ENCODE assay signal across 8 cellular contexts in genomic region chr6:73519943-73520687, GRCh38. TPM values are rescaled to one million over a fixed set of nuclear protein-coding genes. Genes with fewer than 3 reads are reported as not detected.
DNase-seq lines count a peak whose midpoint lies in the region; ATAC-seq and TF ChIP-seq lines count a peak whose summit lies in the region.

No MANE protein-coding gene starts in this region.

- H2AFZ ChIP-seq in neuron (ENCODE audit: low read depth, low read length), result peak overlapping the region; percentile 100

- H3K36me3 ChIP-seq in SJSA1 (peaks cover 57% of the 10 kb centered on the region), neuron (ENCODE audit: insufficient read depth, low read length) (peaks cover 41% of the 10 kb centered on the region)

- no peaks in the 10 kb centered on the region; the same call in 1 of the 2 replicates for H3K27me3 ChIP-seq in SJSA1 (replicated peaks)
- no peaks in the 10 kb centered on the region for H3K27me3 ChIP-seq in foreskin keratinocyte
- H3K27me3 ChIP-seq in neuron (ENCODE audit: insufficient read depth, low read length), result no peaks in the 10 kb centered on the region

- H3K4me3 Mint-ChIP-seq in stimulated activated naive CD8-positive, alpha-beta T cell treated with anti-CD3 and anti-CD28 coated beads, Interleukin-15, amount 100 ng/mL, for 72 hours, result peak overlapping the region; percentile 88 to 89

- ATAC-seq in HG03432 (IDR thresholded peaks at IDR 0.05; ENCODE audit: unreplicated experiment), result peak; percentile 15
- ATAC-seq in foreskin keratinocyte, result peak; percentile 30
- ATAC-seq in stimulated activated naive CD8-positive, alpha-beta T cell treated with anti-CD3 and anti-CD28 coated beads, Interleukin-15, amount 100 ng/mL, for 72 hours, result peak; percentile 44
- ATAC-seq in HG03139 (IDR thresholded peaks at IDR 0.05; ENCODE audit: unreplicated experiment), result no peak

- peak overlapping the region; percentile 99 to 100 for H3K27ac Mint-ChIP-seq in stimulated activated naive CD8-positive, alpha-beta T cell treated with anti-CD3 and anti-CD28 coated beads, Interleukin-15, amount 100 ng/mL, for 72 hours

- H3K9me3 Mint-ChIP-seq in stimulated activated naive CD8-positive, alpha-beta T cell treated with anti-CD3 and anti-CD28 coated beads, Interleukin-15, amount 100 ng/mL, for 72 hours, result no peaks in the 10 kb centered on the region

- no peaks in the 10 kb centered on the region for H3K27me3 Mint-ChIP-seq in stimulated activated naive CD8-positive, alpha-beta T cell treated with anti-CD3 and anti-CD28 coated beads, Interleukin-15, amount 100 ng/mL, for 72 hours

- peak overlapping the region; percentile 78 for H3K4me3 ChIP-seq in SJSA1
- H3K4me3 ChIP-seq in neuron (ENCODE audit: low read length), result peak overlapping the region; percentile 86

- peaks cover 60% of the 10 kb centered on the region for H3K4me1 Mint-ChIP-seq in stimulated activated naive CD8-positive, alpha-beta T cell treated with anti-CD3 and anti-CD28 coated beads, Interleukin-15, amount 100 ng/mL, for 72 hours

- peaks cover 44% of the 10 kb centered on the region for H3K4me1 ChIP-seq in SJSA1 (replicated peaks)
- peaks cover 3% of the 10 kb centered on the region for H3K4me1 ChIP-seq in foreskin keratinocyte
- peaks cover 27% of the 10 kb centered on the region for H3K4me1 ChIP-seq in neuron (ENCODE audit: insufficient read depth, low read length)

- H3K27ac ChIP-seq in SJSA1, result peak overlapping the region; percentile 92
- H3K27ac ChIP-seq in foreskin keratinocyte, result peak overlapping the region; percentile 98

- DNase-seq in D341Med (ENCODE audit: low spot score), result peak; percentile 61
- DNase-seq in SJSA1 (ENCODE audit: low read depth in 1 of 2, low spot score in 2 of 2), result peak; percentile 83 to 85
- DNase-seq in activated gamma-delta T cell treated with anti-CD3 and anti-CD28 coated beads, Interleukin-2, amount 50 U/mL, for 16 hours (ENCODE audit: low read depth), result peak; percentile 69
- peak; percentile 47 to 77 for DNase-seq in foreskin keratinocyte
- DNase-seq in stimulated activated naive CD8-positive, alpha-beta T cell treated with anti-CD3 and anti-CD28 coated beads, Interleukin-15, amount 100 ng/mL, for 72 hours, result peak; percentile 81 to 89

- H3K9me3 ChIP-seq in SJSA1 (replicated peaks), result no peaks in the 10 kb centered on the region
- no peaks in the 10 kb centered on the region for H3K9me3 ChIP-seq in neuron (ENCODE audit: low read length)

- TF ChIP-seq CTCF in foreskin keratinocyte (conservative IDR thresholded peaks at IDR 0.05), result no peak

RNA-seq across cellular contexts. Expression of gene EEF1A1, which starts 0.7 kb away (rescaled TPM):
- 11,857 and 11,916 TPM in 2 replicates for total RNA-seq in SJSA1 (2014; rRNA removed; shearing (Covaris generic))
- 9,274 and 10,317 TPM in 2 replicates for total RNA-seq in foreskin keratinocyte
- polyA plus RNA-seq in foreskin keratinocyte, result 7,427 and 7,429 TPM in 2 replicates

RNA-seq across cellular contexts. Expression of gene MTO1, which starts 58.6 kb away (rescaled TPM):
- total RNA-seq in SJSA1 (2014; rRNA removed; shearing (Covaris generic)), result 30.7 and 44.7 TPM in 2 replicates
- 24.1 and 25.0 TPM in 2 replicates for total RNA-seq in foreskin keratinocyte
- 9.7 and 12.4 TPM in 2 replicates for polyA plus RNA-seq in foreskin keratinocyte
